ENCODE assay signal across 23 cellular contexts in the genomic region with DNA sequence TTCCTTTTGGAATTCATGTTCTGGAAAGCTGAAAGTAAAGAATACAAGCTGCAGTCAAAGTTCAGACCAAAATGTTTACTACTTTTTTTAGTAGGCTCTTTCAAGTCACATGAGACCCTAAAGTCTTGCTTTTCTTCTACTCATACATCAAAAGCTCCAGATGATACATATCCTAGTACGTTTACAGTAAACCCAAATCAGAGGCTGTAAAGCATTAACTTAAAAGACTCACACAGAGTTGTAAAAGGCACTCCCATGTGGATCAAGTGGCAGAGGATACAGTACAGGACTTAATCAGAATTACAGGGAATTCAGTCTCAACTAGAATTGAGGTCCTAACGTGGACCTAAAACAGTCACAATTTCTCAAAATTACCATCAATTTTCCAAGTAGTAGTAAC. TPM values are rescaled to one million over a fixed set of nuclear protein-coding genes. Genes with fewer than 3 reads are reported as not detected.
A peak's percentile ranks its signal among the peaks of the same experiment; 100 is the strongest.
DNase-seq lines count a peak whose midpoint lies in the region; ATAC-seq and TF ChIP-seq lines count a peak whose summit lies in the region.
"Had no signal": no experiment of that assay in that cellular context is flagged by ENCODE, and none has a peak within 500 bp of the region (broad histone marks: within the 10 kb centered on the region; RNA-seq: fewer than 3 reads in every experiment).

No MANE protein-coding gene starts in this region.

- peaks cover 14% of the 10 kb centered on the region; the same call in 1 of the 2 replicates for H3F3A ChIP-seq in PC-9 (ENCODE audit: insufficient read depth, low read depth)

- no peaks in the 10 kb centered on the region for H4K20me1 ChIP-seq in PC-9 (ENCODE audit: insufficient read depth)
- H4K20me1 ChIP-seq in mammary epithelial cell (ENCODE audit: insufficient read depth, low read length) = no peaks in the 10 kb centered on the region

- CTCF ChIA-PET in PC-9 (lab: Charles Lee) (interaction anchor here (0.6 kb wide), 1 partner anchor 825 kb away, joined by 4 read pairs; no protein-coding TSS in a partner anchor), mammary epithelial cell (lab: Charles Lee; ENCODE audit: low non-redundant PET) (no interaction called here)

- H3K9me3 ChIP-seq in PC-9 (ENCODE audit: insufficient read depth, low read depth) (no peaks in the 10 kb centered on the region), mammary epithelial cell (replicated peaks; ENCODE audit: insufficient read depth, low read length) (no peaks in the 10 kb centered on the region)
- H3K9me3 ChIP-seq: ascending aorta had no signal

- H3K4me3 Mint-ChIP-seq in activated T-cell treated with anti-CD3 and anti-CD28 coated beads, Interleukin-2, amount 50 U/mL, for 72 hours = peak overlapping the region in 1 of 2 donors; percentile 66
- H3K4me3 Mint-ChIP-seq in stimulated activated effector memory CD8-positive, alpha-beta T cell treated with anti-CD3 and anti-CD28 coated beads, Interleukin-12 subunit alpha, Interleukin-12 subunit beta, amount 100 ng/mL, for 72 hours = no peak overlapping the region
- H3K4me3 Mint-ChIP-seq: nephron had no signal

- peak in 1 of 2 donors; percentile 70 for ATAC-seq in activated T-cell treated with anti-CD3 and anti-CD28 coated beads, Interleukin-2, amount 50 U/mL, for 72 hours (replicated peaks in 1 of 2)
- no peak for ATAC-seq in stimulated activated effector memory CD8-positive, alpha-beta T cell treated with anti-CD3 and anti-CD28 coated beads, Interleukin-12 subunit alpha, Interleukin-12 subunit beta, amount 100 ng/mL, for 72 hours
- no peak for ATAC-seq in HG02588 (IDR thresholded peaks at IDR 0.05; ENCODE audit: unreplicated experiment)
- ATAC-seq: GM12878 had no signal

- H3K79me2 ChIP-seq in PC-9 (ENCODE audit: low read depth) = no peaks in the 10 kb centered on the region
- no peaks in the 10 kb centered on the region for H3K79me2 ChIP-seq in mammary epithelial cell (ENCODE audit: insufficient read depth, low read length)

- H3K9ac ChIP-seq in mammary epithelial cell (ENCODE audit: insufficient read depth, low read length) = no peak overlapping the region

- H3K4me2 ChIP-seq in PC-9 (peak overlapping the region; percentile 36; the same call in 1 of the 2 replicates), mammary epithelial cell (ENCODE audit: insufficient read depth, low read depth, low read length) (no peak overlapping the region)

- in situ Hi-C loops in mammary epithelial cell (cut with MboI; ENCODE audit: low sequenced_read_pairs in 2 of 2) = no loop called here

- DNase-seq in activated T-cell treated with anti-CD3 and anti-CD28 coated beads, Interleukin-2, amount 50 U/mL, for 72 hours = no peak
- DNase-seq in activated T-cell treated with anti-CD3 and anti-CD28 coated beads for 4 hours = no peak
- no peak for DNase-seq in PC-9
- peak; percentile 47 for DNase-seq in fibroblast of villous mesenchyme (ENCODE audit: low read depth)
- no peak for DNase-seq in stimulated activated effector memory CD8-positive, alpha-beta T cell treated with anti-CD3 and anti-CD28 coated beads, Interleukin-12 subunit alpha, Interleukin-12 subunit beta, amount 100 ng/mL, for 72 hours (ENCODE audit: low spot score in 2 of 2)
- DNase-seq in mammary epithelial cell = no peak
- no peak for DNase-seq in dedifferentiated amniotic fluid mesenchymal stem cell (ENCODE audit: extremely low spot score)
- DNase-seq: activated effector memory CD4-positive, alpha-beta T cell treated with Interleukin-2 at 50 U/mL for 16 hours; C1 segment of cervical spinal cord; cerebellar nuclear complex; GF-D8; head of caudate nucleus; NCI-H1105 treated with DMSO at 0.1 percent for 48 hours; NCI-H526; OCI-M1; SHP77 treated with DMSO at 0.1 percent for 48 hours; stimulated activated CD4-positive, alpha-beta T cell treated with anti-CD3 and anti-CD28 coated beads, Interleukin-2, amount 100 ng/mL, for 24 hours had no signal

- no peaks in the 10 kb centered on the region for H3K9me2 ChIP-seq in PC-9 (ENCODE audit: insufficient read depth)

- H3K27me3 ChIP-seq in PC-9 (ENCODE audit: insufficient read depth, low read depth) (no peaks in the 10 kb centered on the region), mammary epithelial cell (ENCODE audit: insufficient read depth, low read length) (no peaks in the 10 kb centered on the region)
- H3K27me3 ChIP-seq: ascending aorta had no signal

- no peaks in the 10 kb centered on the region for H3K9me3 Mint-ChIP-seq in activated T-cell treated with anti-CD3 and anti-CD28 coated beads, Interleukin-2, amount 50 U/mL, for 72 hours
- H3K9me3 Mint-ChIP-seq in stimulated activated effector memory CD8-positive, alpha-beta T cell treated with anti-CD3 and anti-CD28 coated beads, Interleukin-12 subunit alpha, Interleukin-12 subunit beta, amount 100 ng/mL, for 72 hours = no peaks in the 10 kb centered on the region
- H3K9me3 Mint-ChIP-seq: nephron had no signal

- dilution Hi-C loops in mammary epithelial cell (cut with HindIII; ENCODE audit: low sequenced_read_pairs) = no loop called here

- TF ChIP-seq CTCF in PC-9 (conservative IDR thresholded peaks at IDR 0.05) = no peak
- TF ChIP-seq CTCF in fibroblast of villous mesenchyme (IDR thresholded peaks at IDR 0.05; ENCODE audit: insufficient read depth, low read depth, low read length) = no peak
- no peak for TF ChIP-seq CTCF in mammary epithelial cell (conservative IDR thresholded peaks at IDR 0.05 in 1 of 2, IDR thresholded peaks at IDR 0.05 in 1 of 2; ENCODE audit: extremely low read depth in 1 of 2, insufficient read depth in 1 of 2, low read depth in 1 of 2, low read length in 2 of 2)

- no peak overlapping the region for H2AFZ ChIP-seq in PC-9
- no peak overlapping the region for H2AFZ ChIP-seq in mammary epithelial cell (ENCODE audit: low read depth, low read length)

- H3K4me3 ChIP-seq in PC-9 = no peak overlapping the region; the same call in 1 of the 2 replicates
- H3K4me3 ChIP-seq in fibroblast of villous mesenchyme (ENCODE audit: low read depth, low read length) = no peak overlapping the region
- no peak overlapping the region for H3K4me3 ChIP-seq in mammary epithelial cell (replicated peaks in 1 of 3; ENCODE audit: insufficient read depth in 1 of 3, low read depth in 2 of 3, low read length in 3 of 3)
- H3K4me3 ChIP-seq: ascending aorta, GM12878, lung had no signal

- H3K4me1 Mint-ChIP-seq in activated T-cell treated with anti-CD3 and anti-CD28 coated beads, Interleukin-2, amount 50 U/mL, for 72 hours (ENCODE audit: low read depth) = peaks cover 24% of the 10 kb centered on the region
- peaks cover 25% of the 10 kb centered on the region for H3K4me1 Mint-ChIP-seq in stimulated activated effector memory CD8-positive, alpha-beta T cell treated with anti-CD3 and anti-CD28 coated beads, Interleukin-12 subunit alpha, Interleukin-12 subunit beta, amount 100 ng/mL, for 72 hours
- H3K4me1 Mint-ChIP-seq: nephron had no signal

- intact Hi-C loops in PC-9 (cut with micrococcal nuclease; ENCODE audit: unreplicated experiment) (no loop called here), mammary epithelial cell (cut with micrococcal nuclease) (no loop called here)

- H3K36me3 ChIP-seq in PC-9 (ENCODE audit: low read depth) = peaks cover 36% of the 10 kb centered on the region; the same call in 1 of the 2 replicates
- peaks cover 12% of the 10 kb centered on the region for H3K36me3 ChIP-seq in mammary epithelial cell (ENCODE audit: insufficient read depth, low read length)

- WGBS in mammary epithelial cell (ENCODE audit: low coverage, missing lambda C conversion rate) = 97% methylated on average over 2 of the region's 2 CpGs

- H3K4me1 ChIP-seq in PC-9 (replicated peaks; ENCODE audit: insufficient read depth) = peaks cover 13% of the 10 kb centered on the region
- H3K4me1 ChIP-seq in mammary epithelial cell (ENCODE audit: insufficient read depth, low read length) = no peaks in the 10 kb centered on the region
- H3K4me1 ChIP-seq: ascending aorta had no signal

- BruUV-seq in PC-9 (replicated peaks; lab: Mats Ljungman, UMichigan) (no TSS peak), mammary epithelial cell (replicated peaks; lab: Mats Ljungman, UMichigan) (no TSS peak)

- H3K27me3 Mint-ChIP-seq in activated T-cell treated with anti-CD3 and anti-CD28 coated beads, Interleukin-2, amount 50 U/mL, for 72 hours (ENCODE audit: low read depth) = no peaks in the 10 kb centered on the region

- peak overlapping the region; percentile 78 for H3K27ac Mint-ChIP-seq in activated T-cell treated with anti-CD3 and anti-CD28 coated beads, Interleukin-2, amount 50 U/mL, for 72 hours
- peak overlapping the region; percentile 30 for H3K27ac Mint-ChIP-seq in stimulated activated effector memory CD8-positive, alpha-beta T cell treated with anti-CD3 and anti-CD28 coated beads, Interleukin-12 subunit alpha, Interleukin-12 subunit beta, amount 100 ng/mL, for 72 hours

- POLR2A ChIA-PET in PC-9 (lab: Charles Lee; ENCODE audit: unreplicated experiment) = no interaction called here

- H3K36me3 Mint-ChIP-seq in activated T-cell treated with anti-CD3 and anti-CD28 coated beads, Interleukin-2, amount 50 U/mL, for 72 hours (ENCODE audit: insufficient read depth in 2 of 2) = peaks cover 2 to 15% of the 10 kb centered on the region in 2 donors
- peaks cover 88% of the 10 kb centered on the region for H3K36me3 Mint-ChIP-seq in stimulated activated effector memory CD8-positive, alpha-beta T cell treated with anti-CD3 and anti-CD28 coated beads, Interleukin-12 subunit alpha, Interleukin-12 subunit beta, amount 100 ng/mL, for 72 hours

- no peak overlapping the region for H3K27ac ChIP-seq in PC-9
- H3K27ac ChIP-seq in mammary epithelial cell (ENCODE audit: insufficient read depth, low read depth, low read length) = no peak overlapping the region
- H3K27ac ChIP-seq: ascending aorta, VCaP had no signal

RNA-seq across cellular contexts. Expression of gene STK38, which starts 40.7 kb away (rescaled TPM):
- 10 to 100 TPM; 30.7 to 34.4 TPM for total RNA-seq in activated T-cell treated with anti-CD3 and anti-CD28 coated beads, Interleukin-2, amount 50 U/mL, for 72 hours
- 45.7 and 53.3 TPM in 2 replicates for total RNA-seq in PC-9 (2021)
- total RNA-seq in fibroblast of villous mesenchyme = 32.9 and 55.3 TPM in 2 replicates
- 10 to 100 TPM; 23.2 to 29.0 TPM for total RNA-seq in mammary epithelial cell
- 13.1 TPM for polyA plus RNA-seq in mammary epithelial cell
- polyA minus RNA-seq in mammary epithelial cell = 13.4 TPM
